31 cellular contexts compared by ENCODE assay signal in the genomic region with DNA sequence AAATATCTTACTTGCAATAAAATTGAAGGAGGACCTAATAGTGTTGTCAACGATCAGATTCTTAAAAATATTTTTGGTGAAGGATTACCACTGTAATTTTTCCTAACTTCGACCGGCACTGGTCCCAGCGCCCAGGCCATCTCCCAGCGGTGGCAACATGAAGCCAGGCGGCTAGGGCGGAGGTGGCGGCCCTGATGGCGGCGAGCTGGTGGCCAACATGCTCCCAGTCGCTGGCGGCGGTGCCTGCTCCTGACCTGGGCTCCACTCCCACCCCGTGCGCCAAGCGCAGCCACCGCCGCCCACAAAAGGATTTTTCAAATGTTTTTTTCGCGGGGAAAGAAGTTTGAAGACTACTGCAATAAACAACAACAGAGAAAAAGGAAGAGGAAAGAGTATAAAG. TPM values are rescaled to one million over a fixed set of nuclear protein-coding genes. Genes with fewer than 3 reads are reported as not detected.
DNase-seq lines count a peak whose midpoint lies in the region; ATAC-seq and TF ChIP-seq lines count a peak whose summit lies in the region.
"Had no signal": no experiment of that assay in that cellular context is flagged by ENCODE, and none has a peak within 500 bp of the region (broad histone marks: within the 10 kb centered on the region; RNA-seq: fewer than 3 reads in every experiment).

No MANE protein-coding gene starts in this region.

- no peak overlapping the region for H3K4me2 ChIP-seq in GM23338
- H3K4me2 ChIP-seq: A549; BLaER1; BLaER1 treated with 17β-estradiol and CSF1 and Interleukin-3, amounts not matched to agents 10 nM and 100 nM had no signal

- no peaks in the 10 kb centered on the region for H3K27me3 ChIP-seq in GM23338 (ENCODE audit: insufficient read depth)
- H3K27me3 ChIP-seq: BE2C; BLaER1; BLaER1 treated with 17β-estradiol and CSF1 and Interleukin-3, amounts not matched to agents 10 nM and 100 nM had no signal

- H3K27ac Mint-ChIP-seq in activated naive CD4-positive, alpha-beta T cell treated with anti-CD3 and anti-CD28 coated beads for 36 hours, result no peak overlapping the region
- H3K27ac Mint-ChIP-seq in GM23338, result no peak overlapping the region
- H3K27ac Mint-ChIP-seq: B cell; CD14-positive monocyte; CD4-positive, alpha-beta memory T cell; CD4-positive, alpha-beta T cell; CD4-positive, CD25-positive, alpha-beta regulatory T cell; CD8-positive, alpha-beta memory T cell; CD8-positive, alpha-beta T cell had no signal

- H3K9me3 Mint-ChIP-seq in activated naive CD4-positive, alpha-beta T cell treated with anti-CD3 and anti-CD28 coated beads for 36 hours, result no peaks in the 10 kb centered on the region
- peaks cover 10% of the 10 kb centered on the region; the same call in 2 of the 3 replicates for H3K9me3 Mint-ChIP-seq in GM23338

- CTCF ChIA-PET in activated naive CD4-positive, alpha-beta T cell treated with anti-CD3 and anti-CD28 coated beads for 36 hours (lab: Charles Lee), result no interaction called here

- no peak for ATAC-seq in GM23338
- ATAC-seq: A549; CD8-positive, alpha-beta T cell had no signal

- no peaks in the 10 kb centered on the region for H3K4me1 Mint-ChIP-seq in activated naive CD4-positive, alpha-beta T cell treated with anti-CD3 and anti-CD28 coated beads for 36 hours (ENCODE audit: low read depth)
- no peaks in the 10 kb centered on the region for H3K4me1 Mint-ChIP-seq in GM23338
- H3K4me1 Mint-ChIP-seq: B cell; CD14-positive monocyte; CD4-positive, alpha-beta memory T cell; CD4-positive, CD25-positive, alpha-beta regulatory T cell; CD8-positive, alpha-beta memory T cell had no signal

- intact Hi-C loops in activated naive CD4-positive, alpha-beta T cell treated with anti-CD3 and anti-CD28 coated beads for 36 hours (cut with micrococcal nuclease), result no loop called here

- no peak overlapping the region for H3K4me3 ChIP-seq in GM23338
- H3K4me3 ChIP-seq: A549; BLaER1; BLaER1 treated with 17β-estradiol and CSF1 and Interleukin-3, amounts not matched to agents 10 nM and 100 nM had no signal

- H4K20me1 ChIP-seq in GM23338 (replicated peaks; ENCODE audit: insufficient read depth), result no peaks in the 10 kb centered on the region
- H4K20me1 ChIP-seq: BLaER1; BLaER1 treated with 17β-estradiol and CSF1 and Interleukin-3, amounts not matched to agents 10 nM and 100 nM had no signal

- peaks cover 2% of the 10 kb centered on the region for H3K27me3 Mint-ChIP-seq in activated naive CD4-positive, alpha-beta T cell treated with anti-CD3 and anti-CD28 coated beads for 36 hours (ENCODE audit: low read depth)
- H3K27me3 Mint-ChIP-seq in GM23338 (ENCODE audit: insufficient read depth, low read depth, poor library complexity), result no peaks in the 10 kb centered on the region
- H3K27me3 Mint-ChIP-seq: CD4-positive, alpha-beta T cell; CD4-positive, CD25-positive, alpha-beta regulatory T cell had no signal

- H3K36me3 Mint-ChIP-seq in activated naive CD4-positive, alpha-beta T cell treated with anti-CD3 and anti-CD28 coated beads for 36 hours (ENCODE audit: low read depth), result no peaks in the 10 kb centered on the region
- H3K36me3 Mint-ChIP-seq in GM23338 (ENCODE audit: low read depth), result peaks cover 4% of the 10 kb centered on the region; the same call in 2 of the 3 replicates
- H3K36me3 Mint-ChIP-seq: CD14-positive monocyte; CD4-positive, alpha-beta memory T cell; CD4-positive, CD25-positive, alpha-beta regulatory T cell; CD8-positive, alpha-beta memory T cell; CD8-positive, alpha-beta T cell had no signal

- no peaks in the 10 kb centered on the region for H3K36me3 ChIP-seq in GM23338 (ENCODE audit: insufficient read depth)
- H3K36me3 ChIP-seq: BE2C, BLaER1 had no signal

- peak; percentile 10 for DNase-seq in activated naive CD4-positive, alpha-beta T cell treated with anti-CD3 and anti-CD28 coated beads, Interleukin-2, amount 50 U/mL, for 16 hours
- no peak for DNase-seq in activated naive CD4-positive, alpha-beta T cell treated with anti-CD3 and anti-CD28 coated beads for 36 hours
- DNase-seq in GM23338 (ENCODE audit: low spot score), result no peak
- no peak for DNase-seq in NCI-H524 treated with DMSO at 0.1 percent for 48 hours (lab: John Stamatoyannopoulos, UW)
- DNase-seq: 8988T; ACHN; AML-193; BE2C; C1 segment of cervical spinal cord; Caco-2; Calu3; CD4-positive, alpha-beta memory T cell; CD4-positive, alpha-beta T cell; CD4-positive, CD25-positive, alpha-beta regulatory T cell; CD8-positive, alpha-beta memory T cell; CD8-positive, alpha-beta T cell; COR-L47; DMS 273 treated with DMSO at 0.1 percent for 48 hours; DMS153; DMS53; DMS79; DMS79 treated with DMSO at 0.1 percent for 48 hours; DND-41; EL had no signal

- no peaks in the 10 kb centered on the region for H3K79me2 ChIP-seq in GM23338 (replicated peaks; ENCODE audit: insufficient read depth)

- H3K9me2 ChIP-seq in GM23338 (ENCODE audit: insufficient read depth), result no peaks in the 10 kb centered on the region

- no peaks in the 10 kb centered on the region for H3K4me1 ChIP-seq in GM23338 (ENCODE audit: insufficient read depth)
- H3K4me1 ChIP-seq: A549; BE2C; BLaER1; BLaER1 treated with 17β-estradiol and CSF1 and Interleukin-3, amounts not matched to agents 10 nM and 100 nM; Caco-2 had no signal

- H3K27ac ChIP-seq in GM23338 (ENCODE audit: low read depth), result no peak overlapping the region
- H3K27ac ChIP-seq: 22Rv1; A549; BLaER1; BLaER1 treated with 17β-estradiol and CSF1 and Interleukin-3, amounts not matched to agents 10 nM and 100 nM; C4-2B had no signal

- TF ChIP-seq CTCF in GM23338 (conservative IDR thresholded peaks at IDR 0.05; ENCODE audit: low read depth in 2 of 2), result no peak

- H2AFZ ChIP-seq in GM23338, result 0 out of 2 replicates have a peak overlapping the region, but pooled peaks have one; percentile 23

- H3F3A ChIP-seq in GM23338 (replicated peaks; ENCODE audit: low read depth), result no peaks in the 10 kb centered on the region

- H3K4me3 Mint-ChIP-seq in activated naive CD4-positive, alpha-beta T cell treated with anti-CD3 and anti-CD28 coated beads for 36 hours, result no peak overlapping the region
- H3K4me3 Mint-ChIP-seq in GM23338, result no peak overlapping the region
- H3K4me3 Mint-ChIP-seq: B cell; CD14-positive monocyte; CD4-positive, alpha-beta memory T cell; CD4-positive, alpha-beta T cell; CD4-positive, CD25-positive, alpha-beta regulatory T cell; CD8-positive, alpha-beta memory T cell; CD8-positive, alpha-beta T cell had no signal

TF ChIP-seq in GM23338, 12 proteins besides CTCF, POLR2A, EP300 and RAD21 (continues in another document):
- TF ChIP-seq EZH2 (IDR thresholded peaks at IDR 0.05; ENCODE audit: low read depth, unreplicated experiment), result no peak
- TF ChIP-seq, protein P1, sequence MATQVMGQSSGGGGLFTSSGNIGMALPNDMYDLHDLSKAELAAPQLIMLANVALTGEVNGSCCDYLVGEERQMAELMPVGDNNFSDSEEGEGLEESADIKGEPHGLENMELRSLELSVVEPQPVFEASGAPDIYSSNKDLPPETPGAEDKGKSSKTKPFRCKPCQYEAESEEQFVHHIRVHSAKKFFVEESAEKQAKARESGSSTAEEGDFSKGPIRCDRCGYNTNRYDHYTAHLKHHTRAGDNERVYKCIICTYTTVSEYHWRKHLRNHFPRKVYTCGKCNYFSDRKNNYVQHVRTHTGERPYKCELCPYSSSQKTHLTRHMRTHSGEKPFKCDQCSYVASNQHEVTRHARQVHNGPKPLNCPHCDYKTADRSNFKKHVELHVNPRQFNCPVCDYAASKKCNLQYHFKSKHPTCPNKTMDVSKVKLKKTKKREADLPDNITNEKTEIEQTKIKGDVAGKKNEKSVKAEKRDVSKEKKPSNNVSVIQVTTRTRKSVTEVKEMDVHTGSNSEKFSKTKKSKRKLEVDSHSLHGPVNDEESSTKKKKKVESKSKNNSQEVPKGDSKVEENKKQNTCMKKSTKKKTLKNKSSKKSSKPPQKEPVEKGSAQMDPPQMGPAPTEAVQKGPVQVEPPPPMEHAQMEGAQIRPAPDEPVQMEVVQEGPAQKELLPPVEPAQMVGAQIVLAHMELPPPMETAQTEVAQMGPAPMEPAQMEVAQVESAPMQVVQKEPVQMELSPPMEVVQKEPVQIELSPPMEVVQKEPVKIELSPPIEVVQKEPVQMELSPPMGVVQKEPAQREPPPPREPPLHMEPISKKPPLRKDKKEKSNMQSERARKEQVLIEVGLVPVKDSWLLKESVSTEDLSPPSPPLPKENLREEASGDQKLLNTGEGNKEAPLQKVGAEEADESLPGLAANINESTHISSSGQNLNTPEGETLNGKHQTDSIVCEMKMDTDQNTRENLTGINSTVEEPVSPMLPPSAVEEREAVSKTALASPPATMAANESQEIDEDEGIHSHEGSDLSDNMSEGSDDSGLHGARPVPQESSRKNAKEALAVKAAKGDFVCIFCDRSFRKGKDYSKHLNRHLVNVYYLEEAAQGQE (IDR thresholded peaks at IDR 0.05; ENCODE audit: unreplicated experiment), result no peak
- no peak for TF ChIP-seq ZNF114 (CRISPR knock-in tag; IDR thresholded peaks at IDR 0.05)

RNA-seq across cellular contexts. Expression of a gene that starts 56.5 kb away (rescaled TPM):
- total RNA-seq in activated naive CD4-positive, alpha-beta T cell treated with anti-CD3 and anti-CD28 coated beads for 36 hours, result 1 to 10 TPM in 1 of 2 experiments, under 1 TPM in 1; 0.76 to 1.1 TPM
- total RNA-seq in GM23338 (2014; rRNA removed; shearing (Covaris generic)), result 5.9 and 8.3 TPM in 2 replicates
- polyA plus RNA-seq in GM23338 (2016; fragmentation: Nextera tagmentation; extraction: Ambion mirVana), result 3.1 and 3.3 TPM in 2 replicates

RNA-seq across cellular contexts. Expression of a gene that starts 59.5 kb away (rescaled TPM):
- total RNA-seq in activated naive CD4-positive, alpha-beta T cell treated with anti-CD3 and anti-CD28 coated beads for 36 hours, result 10 to 100 TPM; 58.1 to 59.4 TPM
- 67.4 and 80.6 TPM in 2 replicates for total RNA-seq in GM23338 (2014; rRNA removed; shearing (Covaris generic))
- 25.1 and 27.3 TPM in 2 replicates for polyA plus RNA-seq in GM23338 (2016; fragmentation: Nextera tagmentation; extraction: Ambion mirVana)
